In genomic region chr2:237869357-237870102, GRCh38 we compare ENCODE assay signal across 22 cellular contexts. TPM values are rescaled to one million over a fixed set of nuclear protein-coding genes. Genes with fewer than 3 reads are reported as not detected.
A peak's percentile ranks its signal among the peaks of the same experiment; 100 is the strongest.
DNase-seq lines count a peak whose midpoint lies in the region; ATAC-seq and TF ChIP-seq lines count a peak whose summit lies in the region.
"Had no signal": no experiment of that assay in that cellular context is flagged by ENCODE, and none has a peak within 500 bp of the region (broad histone marks: within the 10 kb centered on the region; RNA-seq: fewer than 3 reads in every experiment).

No MANE protein-coding gene starts in this region.

- H2BK5ac ChIP-seq in IMR-90 (ENCODE audit: low read depth, low read length, poor library complexity, severe bottlenecking): no peak overlapping the region

- H4K91ac ChIP-seq in IMR-90 (ENCODE audit: insufficient read depth, low read depth, low read length): no peak overlapping the region

- in situ Hi-C loops in IMR-90 (cut with MboI; ENCODE audit: low sequenced_read_pairs): no loop called here

- H3K79me1 ChIP-seq in IMR-90 (ENCODE audit: low read depth in 1 of 2, low read length in 2 of 2): peaks cover 0 to 26% of the 10 kb centered on the region in 2 experiments; a peak in 2 of 4 replicates

- peaks cover 94% of the 10 kb centered on the region for H3K4me1 Mint-ChIP-seq in dendritic cell treated with granulocyte-macrophage colony-stimulating factor and Interleukin-4, amounts not matched to agents 40 ng/mL and 50 ng/mL, for 4 days (ENCODE audit: low read depth)
- H3K4me1 Mint-ChIP-seq: central memory CD8-positive, alpha-beta T cell had no signal

- H2AK9ac ChIP-seq in IMR-90 (replicated peaks; ENCODE audit: low read depth, low read length, poor library complexity): peak overlapping the region; percentile 31

- no peak overlapping the region for H3K4me2 ChIP-seq in IMR-90 (ENCODE audit: low read depth, low read length)
- H3K4me2 ChIP-seq: A549, SK-N-SH had no signal

- no peak overlapping the region for H3K14ac ChIP-seq in IMR-90 (replicated peaks; ENCODE audit: low read depth, low read length)

- H3K27me3 Mint-ChIP-seq in dendritic cell treated with granulocyte-macrophage colony-stimulating factor and Interleukin-4, amounts not matched to agents 40 ng/mL and 50 ng/mL, for 4 days: peaks cover 71% of the 10 kb centered on the region

- H3K4ac ChIP-seq in IMR-90 (ENCODE audit: low read depth, low read length): no peak overlapping the region

- no peak overlapping the region for H3K4me3 ChIP-seq in IMR-90 (ENCODE audit: insufficient read depth, low read depth, low read length)
- no peak overlapping the region for H3K4me3 ChIP-seq in stomach smooth muscle (ENCODE audit: low read length in 2 of 2)
- H3K4me3 ChIP-seq: A549, smooth muscle cell had no signal

- no peak overlapping the region for H3K56ac ChIP-seq in IMR-90 (ENCODE audit: extremely low read depth, insufficient read depth, low read length)

- no peaks in the 10 kb centered on the region for H3K9me3 Mint-ChIP-seq in dendritic cell treated with granulocyte-macrophage colony-stimulating factor and Interleukin-4, amounts not matched to agents 40 ng/mL and 50 ng/mL, for 4 days
- H3K9me3 Mint-ChIP-seq: activated naive CD8-positive, alpha-beta T cell treated with anti-CD3 and anti-CD28 coated beads, Interleukin-2, amount 10 ng/mL, durations not matched to agents 7 days and 5 days; central memory CD8-positive, alpha-beta T cell; memory B cell had no signal

- H3K4me1 ChIP-seq in IMR-90 (ENCODE audit: control insufficient read depth, insufficient read depth, low read length) (peaks cover 34% of the 10 kb centered on the region), stomach smooth muscle (ENCODE audit: control insufficient read depth, insufficient read depth, low read length) (peaks cover 77% of the 10 kb centered on the region)

- no peak overlapping the region; the same call in 2 of the 3 replicates for H2BK15ac ChIP-seq in IMR-90 (ENCODE audit: low read depth, low read length)

- peaks cover 98% of the 10 kb centered on the region for H3K36me3 Mint-ChIP-seq in dendritic cell treated with granulocyte-macrophage colony-stimulating factor and Interleukin-4, amounts not matched to agents 40 ng/mL and 50 ng/mL, for 4 days (ENCODE audit: low read depth)
- H3K36me3 Mint-ChIP-seq: activated naive CD8-positive, alpha-beta T cell treated with anti-CD3 and anti-CD28 coated beads, Interleukin-2, amount 10 ng/mL, durations not matched to agents 7 days and 5 days; memory B cell had no signal

- no peak overlapping the region for H3K18ac ChIP-seq in IMR-90 (ENCODE audit: low read depth, low read length)

- ATAC-seq in IMR-90 (ENCODE audit: low read depth) (no peak), HG02852 (IDR thresholded peaks at IDR 0.05; ENCODE audit: unreplicated experiment) (no peak)
- ATAC-seq: A549 had no signal

- H3K27ac ChIP-seq in IMR-90 (ENCODE audit: insufficient read depth, low read length) (no peak overlapping the region), stomach smooth muscle (ENCODE audit: low read length) (peak overlapping the region; percentile 31), substantia nigra (ENCODE audit: low read depth, low read length, poor library complexity, severe bottlenecking) (no peak overlapping the region)
- H3K27ac ChIP-seq: A549 had no signal

- POLR2A ChIA-PET in IMR-90 (lab: Charles Lee; ENCODE audit: unreplicated experiment): no interaction called here

- no peak overlapping the region for H3K23ac ChIP-seq in IMR-90 (ENCODE audit: low read depth, low read length)

- H2AFZ ChIP-seq in IMR-90 (replicated peaks; ENCODE audit: low read length, poor library complexity): no peak overlapping the region

- TF ChIP-seq POLR2A in IMR-90 (IDR thresholded peaks at IDR 0.05; ENCODE audit: low read depth, low read length): no peak

- 98% methylated on average over 14 of the region's 20 CpGs; no CpG with 5 or more reads in 1 of the 2 experiments for WGBS in IMR-90 (ENCODE audit: extremely low coverage in 2 of 2, insufficient read length in 1 of 2), 2 experiments

- intact Hi-C loops in IMR-90 (cut with micrococcal nuclease): no loop called here
- intact Hi-C loops in dendritic cell treated with granulocyte-macrophage colony-stimulating factor and Interleukin-4, amounts not matched to agents 40 ng/mL and 50 ng/mL, for 4 days (cut with micrococcal nuclease): loop anchor here (5.0 kb wide), 1 partner anchor 98 kb away; the partner anchor contains the start of gene UBE2F

- no peak overlapping the region for H4K5ac ChIP-seq in IMR-90 (ENCODE audit: low read depth, low read length)

- DNase-seq in activated CD8-positive, alpha-beta memory T cell treated with anti-CD3 and anti-CD28 coated beads, Interleukin-2, amount 50 U/mL, for 48 hours: peak; percentile 35
- no peak for DNase-seq in activated CD8-positive, alpha-beta memory T cell treated with anti-CD3 and anti-CD28 coated beads for 24 hours
- DNase-seq in IMR-90 (no peak), substantia nigra (lab: John Stamatoyannopoulos, UW) (no peak), NCI-H187 treated with DMSO at 0.1 percent for 48 hours (lab: John Stamatoyannopoulos, UW) (no peak)
- DNase-seq: activated naive CD8-positive, alpha-beta T cell treated with anti-CD3 and anti-CD28 coated beads, Interleukin-2, amount 10 ng/mL, durations not matched to agents 7 days and 5 days; DMS53; GDM1; NCI-H1105; NCI-H2029 treated with DMSO at 0.1 percent for 48 hours; NCI-H2227 treated with DMSO at 0.1 percent for 48 hours; NCI-H69; T-helper 2 cell had no signal

- TF ChIP-seq RAD21 in IMR-90 (IDR thresholded peaks at IDR 0.05; ENCODE audit: low read length): no peak

- peak overlapping the region; percentile 32; the same call in 1 of the 2 replicates for H2BK20ac ChIP-seq in IMR-90 (ENCODE audit: low read depth, low read length)

- H3K27ac Mint-ChIP-seq in dendritic cell treated with granulocyte-macrophage colony-stimulating factor and Interleukin-4, amounts not matched to agents 40 ng/mL and 50 ng/mL, for 4 days: peak overlapping the region; percentile 68
- H3K27ac Mint-ChIP-seq: activated naive CD8-positive, alpha-beta T cell treated with anti-CD3 and anti-CD28 coated beads, Interleukin-2, amount 10 ng/mL, durations not matched to agents 7 days and 5 days; memory B cell had no signal

- H2BK120ac ChIP-seq in IMR-90 (ENCODE audit: low read depth, low read length): no peak overlapping the region

- CTCF ChIA-PET in IMR-90 (lab: Yijun Ruan, JAX): no interaction called here

- no TSS peak for BruUV-seq in IMR-90 (replicated peaks; lab: Mats Ljungman, UMichigan)

- no peak for TF ChIP-seq CTCF in IMR-90 (conservative IDR thresholded peaks at IDR 0.05; ENCODE audit: low read depth, low read length)

- no peaks in the 10 kb centered on the region for H4K20me1 ChIP-seq in IMR-90 (ENCODE audit: insufficient read depth, low read length)

- H3K36me3 ChIP-seq in IMR-90 (ENCODE audit: control insufficient read depth, insufficient read depth, low read length) (no peaks in the 10 kb centered on the region), stomach smooth muscle (ENCODE audit: control insufficient read depth in 2 of 2, insufficient read depth in 2 of 2, low read length in 2 of 2) (no peaks in the 10 kb centered on the region)

- H3K9me1 ChIP-seq in IMR-90 (ENCODE audit: insufficient read depth, low read length): peaks cover 17% of the 10 kb centered on the region

- dilution Hi-C loops in IMR-90 (cut with HindIII; ENCODE audit: low sequenced_read_pairs, unreplicated experiment): no loop called here

- H3K4me3 Mint-ChIP-seq in dendritic cell treated with granulocyte-macrophage colony-stimulating factor and Interleukin-4, amounts not matched to agents 40 ng/mL and 50 ng/mL, for 4 days: peak overlapping the region; percentile 50
- H3K4me3 Mint-ChIP-seq: activated naive CD8-positive, alpha-beta T cell treated with anti-CD3 and anti-CD28 coated beads, Interleukin-2, amount 10 ng/mL, durations not matched to agents 7 days and 5 days; central memory CD8-positive, alpha-beta T cell; memory B cell had no signal

- no peak overlapping the region for H3K9ac ChIP-seq in IMR-90 (ENCODE audit: low read depth, low read length)
- no peak overlapping the region for H3K9ac ChIP-seq in stomach smooth muscle (ENCODE audit: low read length in 2 of 2)
- H3K9ac ChIP-seq: SK-N-SH had no signal

- peak overlapping the region; percentile 54; the same call in 1 of the 2 replicates for H2AK5ac ChIP-seq in IMR-90 (ENCODE audit: low read depth, low read length)

- H4K8ac ChIP-seq in IMR-90 (ENCODE audit: low read depth in 2 of 2, low read length in 2 of 2): no peak overlapping the region

- H3K27me3 ChIP-seq in IMR-90 (ENCODE audit: control insufficient read depth, insufficient read depth, low read length) (no peaks in the 10 kb centered on the region), stomach smooth muscle (ENCODE audit: control insufficient read depth in 1 of 2, insufficient read depth in 2 of 2, low read length in 2 of 2) (no peaks in the 10 kb centered on the region)

- H3K9me3 ChIP-seq in IMR-90 (ENCODE audit: control insufficient read depth, insufficient read depth, low read length) (no peaks in the 10 kb centered on the region), stomach smooth muscle (ENCODE audit: control insufficient read depth in 2 of 2, low read length in 2 of 2) (no peaks in the 10 kb centered on the region)
- H3K9me3 ChIP-seq: A549, SK-N-SH had no signal

TF ChIP-seq in IMR-90, 13 proteins besides CTCF, POLR2A, EP300 and RAD21 (continues in another document):
- TF ChIP-seq CHD1 (IDR thresholded peaks at IDR 0.05; ENCODE audit: low read depth, low read length) (no peak), BHLHE40 (IDR thresholded peaks at IDR 0.05; ENCODE audit: low read depth, low read length) (no peak), MXI1 (IDR thresholded peaks at IDR 0.05; ENCODE audit: borderline replicate concordance, low read depth, low read length) (no peak), MAFK (IDR thresholded peaks at IDR 0.05; ENCODE audit: low read depth, low read length) (no peak), ELK1 (IDR thresholded peaks at IDR 0.05; ENCODE audit: borderline replicate concordance, low read depth, low read length) (no peak), MAZ (IDR thresholded peaks at IDR 0.05; ENCODE audit: borderline replicate concordance, low read depth, low read length) (no peak), CEBPB (IDR thresholded peaks at IDR 0.05; ENCODE audit: low read depth, low read length) (no peak)

RNA-seq across cellular contexts. Expression of gene RAMP1, which starts 10.1 kb away (rescaled TPM):
- total RNA-seq in IMR-90 (2012; rRNA removed): 15.8 and 19.2 TPM in 2 replicates
- polyA plus RNA-seq in IMR-90 (2012; rRNA removed): 77.1 and 100.0 TPM in 2 replicates
- 75.6 and 199 TPM in 2 replicates for polyA plus RNA-seq in IMR-90 (2012; cell fraction: cytosol; rRNA removed)
- polyA plus RNA-seq in IMR-90 (2012; cell fraction: nucleus; rRNA removed; ENCODE audit: low replicate concordance): 18.0 and 50.4 TPM in 2 replicates
- total RNA-seq: endothelial cell of umbilical vein had no signal
- polyA plus RNA-seq: A549 had no signal
